8 cellular contexts compared by ENCODE assay signal in genomic region chr1:77514871-77515776, GRCh38.
A peak's percentile ranks its signal among the peaks of the same experiment; 100 is the strongest.
DNase-seq lines count a peak whose midpoint lies in the region; ATAC-seq and TF ChIP-seq lines count a peak whose summit lies in the region.

No MANE protein-coding gene starts in this region.

- TF ChIP-seq CTCF in left ventricle myocardium inferior (IDR thresholded peaks at IDR 0.05; ENCODE audit: borderline replicate concordance), result peak; percentile 35
- no peak for TF ChIP-seq CTCF in sigmoid colon (IDR thresholded peaks at IDR 0.05)
- TF ChIP-seq CTCF in ascending aorta (IDR thresholded peaks at IDR 0.05), result no peak

- H3K4me1 ChIP-seq in left ventricle myocardium inferior (peaks cover 6% of the 10 kb centered on the region), sigmoid colon (peaks cover 0 to 13% (median 9%) of the 10 kb centered on the region in 4 donors), ascending aorta (no peaks in the 10 kb centered on the region)

- 30 to 34% methylated on average over 10 of the region's 10 CpGs for WGBS in sigmoid colon, 2 donors

- H3K4me3 ChIP-seq in H7 (ENCODE audit: insufficient read depth, low read depth, low read length) (no peak overlapping the region), left ventricle myocardium inferior (no peak overlapping the region), sigmoid colon (no peak overlapping the region), ascending aorta (no peak overlapping the region)

- ATAC-seq in GM21381 (IDR thresholded peaks at IDR 0.05; ENCODE audit: unreplicated experiment) (no peak), HG02763 (IDR thresholded peaks at IDR 0.05; ENCODE audit: unreplicated experiment) (no peak)

- DNase-seq in H7, result peak; percentile 56
- peak; percentile 13 for DNase-seq in SK-N-DZ (ENCODE audit: low spot score)
- DNase-seq in left ventricle myocardium inferior, result peak; percentile 44
- DNase-seq in sigmoid colon, result no peak
- DNase-seq in ascending aorta (ENCODE audit: low spot score in 2 of 2), result no peak
- DNase-seq in NCI-H2196 treated with DMSO at 0.1 percent for 48 hours (lab: John Stamatoyannopoulos, UW; ENCODE audit: unreplicated experiment), result no peak

- intact Hi-C loops in left ventricle myocardium inferior (cut with micrococcal nuclease), result no loop called here
- intact Hi-C loops in sigmoid colon (cut with DNase I), result no loop called here
- intact Hi-C loops in ascending aorta (cut with DNase I), result no loop called here

- H3K27me3 ChIP-seq in H7 (ENCODE audit: control insufficient read depth, insufficient read depth, low read length) (no peaks in the 10 kb centered on the region), left ventricle myocardium inferior (ENCODE audit: low read depth) (no peaks in the 10 kb centered on the region), sigmoid colon (no peaks in the 10 kb centered on the region), ascending aorta (no peaks in the 10 kb centered on the region)

- H3K9me3 ChIP-seq in left ventricle myocardium inferior (replicated peaks) (peaks cover 13% of the 10 kb centered on the region), sigmoid colon (no peaks in the 10 kb centered on the region), ascending aorta (no peaks in the 10 kb centered on the region)

- H3K27ac ChIP-seq in left ventricle myocardium inferior (replicated peaks) (peak overlapping the region; percentile 66), sigmoid colon (peak overlapping the region; percentile 44 to 63 (median 58)), ascending aorta (no peak overlapping the region)

- TF ChIP-seq EP300 in sigmoid colon (IDR thresholded peaks at IDR 0.05), result no peak

- no peaks in the 10 kb centered on the region for H3K36me3 ChIP-seq in H7 (replicated peaks; ENCODE audit: control insufficient read depth, insufficient read depth, low read length)
- H3K36me3 ChIP-seq in left ventricle myocardium inferior, result no peaks in the 10 kb centered on the region
- H3K36me3 ChIP-seq in sigmoid colon, result no peaks in the 10 kb centered on the region
- H3K36me3 ChIP-seq in ascending aorta, result no peaks in the 10 kb centered on the region

- TF ChIP-seq POLR2A in sigmoid colon (IDR thresholded peaks at IDR 0.05), result no peak

Comparison
In these comparisons a context has a peak if more than half of its experiments do, and no peak if none do; other contexts are left out.
1. DNase-seq: peak in H7 (single experiment), SK-N-DZ (single experiment) and left ventricle myocardium inferior (single experiment); none in sigmoid colon (single experiment), ascending aorta (0 of 2) and NCI-H2196 treated with DMSO at 0.1 percent for 48 hours (single experiment).
2. H3K27ac ChIP-seq: peak in left ventricle myocardium inferior (single experiment) and sigmoid colon (4 of 4); none in ascending aorta (0 of 2).